In genomic region chr3:177683619-177684018, GRCh38 we compare ENCODE assay signal across 26 cellular contexts.
"Had no signal": no experiment of that assay in that cellular context is flagged by ENCODE, and none has a peak within 500 bp of the region (broad histone marks: within the 10 kb centered on the region; RNA-seq: fewer than 3 reads in every experiment).

No MANE protein-coding gene starts in this region.

- H3K4me3 Mint-ChIP-seq: activated CD8-positive, alpha-beta T cell treated with anti-CD3 and anti-CD28 coated beads, Interleukin-2, amount 10 ng/mL, durations not matched to agents 7 days and 5 days; activated naive CD8-positive, alpha-beta T cell; brain; T-helper 1 cell treated with Interleukin-12 subunit alpha and Interleukin-12 subunit beta and Interleukin-4 antibody, amounts not matched to agents 30 μg/mL and 1 μg/mL, for 36 hours; WTC11 had no signal

- H3K4me2 ChIP-seq: KMS-11 had no signal

- H3K9ac ChIP-seq: KMS-11 had no signal

- H3K27ac ChIP-seq: KMS-11, SJSA1 had no signal

- ATAC-seq: activated CD8-positive, alpha-beta T cell treated with anti-CD3 and anti-CD28 coated beads, Interleukin-2, amount 10 ng/mL, durations not matched to agents 7 days and 5 days; PC-3; WTC11 had no signal

- H3K36me3 Mint-ChIP-seq: activated naive CD8-positive, alpha-beta T cell; brain; WTC11 had no signal

- H3K27me3 ChIP-seq: MG63, SJSA1 had no signal

- H3K4me3 ChIP-seq: MG63, SJSA1 had no signal

- H3K27me3 Mint-ChIP-seq: activated naive CD8-positive, alpha-beta T cell; brain had no signal

- DNase-seq: activated CD4-positive, alpha-beta T cell treated with anti-CD3 and anti-CD28 coated beads for 48 hours; activated CD4-positive, alpha-beta T cell treated with anti-CD3 and anti-CD28 coated beads, Interleukin-2, amount 50 U/mL, for 4 hours; activated CD4-positive, CD25-positive, alpha-beta regulatory T cell treated with anti-CD3 and anti-CD28 coated beads, Interleukin-2, amount 50 U/mL, for 72 hours; activated CD8-positive, alpha-beta memory T cell treated with anti-CD3 and anti-CD28 coated beads, Interleukin-2, amount 50 U/mL, for 48 hours; activated CD8-positive, alpha-beta T cell treated with anti-CD3 and anti-CD28 coated beads, Interleukin-2, amount 10 ng/mL, durations not matched to agents 7 days and 5 days; activated naive CD4-positive, alpha-beta T cell treated with Interleukin-2 at 50 U/mL for 16 hours; activated T-cell treated with anti-CD3 and anti-CD28 coated beads, Interleukin-2, amount 50 U/mL, for 1 hour; amygdala; MG63; MV-4-11; NCI-H1105; NCI-H1436; NCI-H1694 treated with DMSO at 0.1 percent for 48 hours; NCI-H2081; NCI-H510A treated with DMSO at 0.1 percent for 48 hours; NCI-H69; PC-3; SHP77 had no signal

- H3K36me3 ChIP-seq: MG63, SJSA1 had no signal

- H3K27ac Mint-ChIP-seq: activated CD8-positive, alpha-beta T cell treated with anti-CD3 and anti-CD28 coated beads, Interleukin-2, amount 10 ng/mL, durations not matched to agents 7 days and 5 days; activated naive CD8-positive, alpha-beta T cell; T-helper 1 cell treated with Interleukin-12 subunit alpha and Interleukin-12 subunit beta and Interleukin-4 antibody, amounts not matched to agents 30 μg/mL and 1 μg/mL, for 36 hours; WTC11 had no signal

- FAIRE-seq: astrocyte, RCC 7860 had no signal

- H3K9me3 Mint-ChIP-seq: brain; T-helper 1 cell treated with Interleukin-12 subunit alpha and Interleukin-12 subunit beta and Interleukin-4 antibody, amounts not matched to agents 30 μg/mL and 1 μg/mL, for 36 hours; WTC11 had no signal

- H3K9me3 ChIP-seq: SJSA1 had no signal
